Comparison of ENCODE assay signal across 18 cellular contexts in the genomic region with DNA sequence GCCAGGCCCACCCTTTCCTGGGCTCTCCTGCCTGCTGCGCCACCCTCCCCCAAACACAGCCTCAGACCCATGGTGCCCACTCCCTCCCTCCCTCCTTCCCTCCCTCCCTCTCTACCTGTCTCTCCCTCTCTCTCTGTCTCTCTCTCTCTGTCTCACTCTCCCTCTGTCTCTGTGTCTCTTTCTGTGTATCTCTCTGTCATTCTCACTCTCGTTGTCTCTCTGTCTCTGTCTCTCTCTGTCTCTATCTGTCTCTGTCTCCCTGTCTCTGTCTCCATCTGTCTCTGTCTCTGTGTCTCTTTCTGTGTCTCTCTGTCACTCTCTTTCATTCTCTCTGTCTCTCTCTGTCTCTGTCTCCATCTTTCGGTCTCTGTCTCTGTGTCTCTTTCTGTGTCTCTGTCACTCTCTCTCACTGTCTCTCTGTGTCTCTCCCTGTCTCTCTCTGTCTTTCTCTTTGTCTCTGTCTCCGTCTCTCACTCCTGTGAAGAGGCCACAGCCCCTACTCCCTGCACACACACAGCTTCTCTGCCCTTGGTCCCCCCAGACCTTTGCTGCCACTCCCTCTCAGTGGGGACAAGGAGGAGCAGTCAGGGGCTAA. TPM values are rescaled to one million over a fixed set of nuclear protein-coding genes. Genes with fewer than 3 reads are reported as not detected.
DNase-seq lines count a peak whose midpoint lies in the region; ATAC-seq and TF ChIP-seq lines count a peak whose summit lies in the region.
"Had no signal": no experiment of that assay in that cellular context is flagged by ENCODE, and none has a peak within 500 bp of the region (broad histone marks: within the 10 kb centered on the region; RNA-seq: fewer than 3 reads in every experiment).

No MANE protein-coding gene starts in this region.

- DNase-seq in Caco-2 = no peak
- no peak for DNase-seq in Panc1 (ENCODE audit: low read depth, low spot score)
- no peak for DNase-seq in smooth muscle cell (lab: John Stamatoyannopoulos, UW; ENCODE audit: unreplicated experiment)
- no peak for DNase-seq in NCI-H446 treated with DMSO at 0.1 percent for 48 hours (lab: John Stamatoyannopoulos, UW)
- DNase-seq in activated CD8-positive, alpha-beta memory T cell treated with anti-CD3 and anti-CD28 coated beads for 24 hours = no peak
- DNase-seq: activated CD4-positive, alpha-beta memory T cell treated with anti-CD3 and anti-CD28 coated beads for 36 hours; activated naive CD4-positive, alpha-beta T cell treated with anti-CD3 and anti-CD28 coated beads for 36 hours; activated T-cell treated with anti-CD3 and anti-CD28 coated beads for 4 hours; left ventricle myocardium inferior; T-helper 2 cell had no signal

- no peaks in the 10 kb centered on the region for H4K20me1 ChIP-seq in smooth muscle cell (ENCODE audit: low read depth)

- peak overlapping the region; percentile 39; the same call in 1 of the 2 replicates for H3K27ac ChIP-seq in Panc1 (ENCODE audit: low read length)
- H3K27ac ChIP-seq in gastroesophageal sphincter = peak overlapping the region in 3 of 4 donors; percentile 51 to 70 (median 62)
- no peak overlapping the region for H3K27ac ChIP-seq in smooth muscle cell (ENCODE audit: low read depth)
- H3K27ac ChIP-seq: left ventricle myocardium inferior, suprapubic skin had no signal

- no peaks in the 10 kb centered on the region for H3K27me3 ChIP-seq in Caco-2 (replicated peaks; ENCODE audit: control insufficient read depth, insufficient read depth, low read length)
- H3K27me3 ChIP-seq in Panc1 (ENCODE audit: control insufficient read depth, insufficient read depth, low read length) = no peaks in the 10 kb centered on the region
- no peaks in the 10 kb centered on the region for H3K27me3 ChIP-seq in gastroesophageal sphincter
- H3K27me3 ChIP-seq in smooth muscle cell (ENCODE audit: low read depth) = no peaks in the 10 kb centered on the region
- H3K27me3 ChIP-seq: heart left ventricle, suprapubic skin had no signal

- H3K27me3 Mint-ChIP-seq in Caco-2 (ENCODE audit: insufficient read depth, unreplicated experiment) = no peaks in the 10 kb centered on the region
- H3K27me3 Mint-ChIP-seq: activated CD4-positive, alpha-beta memory T cell treated with anti-CD3 and anti-CD28 coated beads for 36 hours had no signal

- H3K9me3 Mint-ChIP-seq in Caco-2 (ENCODE audit: unreplicated experiment) = no peaks in the 10 kb centered on the region
- H3K9me3 Mint-ChIP-seq: activated CD4-positive, alpha-beta memory T cell treated with anti-CD3 and anti-CD28 coated beads for 36 hours; activated naive CD4-positive, alpha-beta T cell treated with anti-CD3 and anti-CD28 coated beads for 36 hours; WTC11 had no signal

- intact Hi-C loops in Caco-2 (cut with micrococcal nuclease; ENCODE audit: unreplicated experiment) = no loop called here
- intact Hi-C loops in Panc1 (cut with micrococcal nuclease; ENCODE audit: unreplicated experiment) = no loop called here

- H3K9ac ChIP-seq in smooth muscle cell (ENCODE audit: low read depth) = no peak overlapping the region

- no peak for TF ChIP-seq POLR2A in gastroesophageal sphincter (IDR thresholded peaks at IDR 0.05)

- POLR2A ChIA-PET in Caco-2 (lab: Charles Lee) (no interaction called here), Panc1 (lab: Charles Lee) (interaction anchor here (0.7 kb wide), 1 partner anchor 22 kb away, joined by 5 read pairs; no protein-coding TSS in a partner anchor)

- in situ Hi-C loops in Panc1 (cut with HindIII; ENCODE audit: low pct_unique_long_range_greater_than_20kb, low sequenced_read_pairs) = no loop called here

- CTCF ChIA-PET in Caco-2 (lab: Charles Lee) (interaction anchor here (0.6 kb wide), 1 partner anchor 96 kb away, joined by 3 read pairs; no protein-coding TSS in a partner anchor), Panc1 (lab: Charles Lee) (no interaction called here)

- no peaks in the 10 kb centered on the region for H3K79me2 ChIP-seq in smooth muscle cell (ENCODE audit: low read depth)

- H3K4me1 Mint-ChIP-seq in Caco-2 (ENCODE audit: low read depth, unreplicated experiment) = peaks cover 27% of the 10 kb centered on the region

- peaks cover 49% of the 10 kb centered on the region for H3K4me1 ChIP-seq in Caco-2
- peaks cover 7% of the 10 kb centered on the region; the same call in 1 of the 2 replicates for H3K4me1 ChIP-seq in Panc1 (ENCODE audit: control insufficient read depth, insufficient read depth, low read length)
- peaks cover 0 to 31% (median 10%) of the 10 kb centered on the region in 3 donors for H3K4me1 ChIP-seq in gastroesophageal sphincter
- peaks cover 7% of the 10 kb centered on the region for H3K4me1 ChIP-seq in smooth muscle cell (ENCODE audit: low read depth)
- H3K4me1 ChIP-seq: left ventricle myocardium inferior had no signal

- H3K36me3 Mint-ChIP-seq in Caco-2 (ENCODE audit: insufficient read depth, unreplicated experiment) = peaks cover 16% of the 10 kb centered on the region
- H3K36me3 Mint-ChIP-seq: activated CD4-positive, alpha-beta memory T cell treated with anti-CD3 and anti-CD28 coated beads for 36 hours; WTC11 had no signal

- TF ChIP-seq CTCF in Caco-2 (IDR thresholded peaks at IDR 0.05; ENCODE audit: insufficient read depth in 1 of 2, low read depth in 1 of 2, low read length in 1 of 2, severe bottlenecking in 1 of 2, unreplicated experiment in 1 of 2) (no peak), Panc1 (IDR thresholded peaks at IDR 0.05) (no peak), gastroesophageal sphincter (IDR thresholded peaks at IDR 0.05) (no peak), smooth muscle cell (IDR thresholded peaks at IDR 0.05; ENCODE audit: borderline replicate concordance, insufficient read depth, poor library complexity, severe bottlenecking) (no peak)

- peak overlapping the region; percentile 1 for H3K4me3 Mint-ChIP-seq in Caco-2 (ENCODE audit: unreplicated experiment)
- H3K4me3 Mint-ChIP-seq: activated CD4-positive, alpha-beta memory T cell treated with anti-CD3 and anti-CD28 coated beads for 36 hours; activated naive CD4-positive, alpha-beta T cell treated with anti-CD3 and anti-CD28 coated beads for 36 hours; WTC11 had no signal

- H3K36me3 ChIP-seq in Caco-2 (ENCODE audit: control insufficient read depth, insufficient read depth, low read length) (no peaks in the 10 kb centered on the region), Panc1 (ENCODE audit: control insufficient read depth, insufficient read depth, low read length) (no peaks in the 10 kb centered on the region), gastroesophageal sphincter (no peaks in the 10 kb centered on the region), smooth muscle cell (ENCODE audit: low read depth) (no peaks in the 10 kb centered on the region)
- H3K36me3 ChIP-seq: heart left ventricle, left ventricle myocardium inferior, suprapubic skin had no signal

- H3K4me2 ChIP-seq in smooth muscle cell = no peak overlapping the region

- peak overlapping the region; percentile 87 for H2AFZ ChIP-seq in smooth muscle cell (ENCODE audit: low read depth)

- no peak; the same call in none of the 2 replicates for ATAC-seq in Panc1
- no peak for ATAC-seq in gastroesophageal sphincter
- ATAC-seq in GM21786 (IDR thresholded peaks at IDR 0.05; ENCODE audit: unreplicated experiment) = no peak
- ATAC-seq: mucosa of descending colon had no signal

- H3K9me3 ChIP-seq in Caco-2 (peaks cover 11% of the 10 kb centered on the region), Panc1 (ENCODE audit: control insufficient read depth, insufficient read depth, low read depth, low read length) (no peaks in the 10 kb centered on the region), gastroesophageal sphincter (peaks cover 0 to 7% (median 0%) of the 10 kb centered on the region in 3 donors), smooth muscle cell (replicated peaks; ENCODE audit: low read depth) (no peaks in the 10 kb centered on the region)
- H3K9me3 ChIP-seq: mucosa of descending colon, suprapubic skin had no signal

- H3K4me3 ChIP-seq in Caco-2 (ENCODE audit: low read depth, low read length) = no peak overlapping the region
- H3K4me3 ChIP-seq in Panc1 (ENCODE audit: low read depth in 2 of 2, low read length in 2 of 2) = no peak overlapping the region
- H3K4me3 ChIP-seq in gastroesophageal sphincter = no peak overlapping the region
- no peak overlapping the region for H3K4me3 ChIP-seq in smooth muscle cell
- H3K4me3 ChIP-seq: heart left ventricle, left ventricle myocardium inferior, mucosa of descending colon, suprapubic skin had no signal

- no peak for TF ChIP-seq EP300 in gastroesophageal sphincter (IDR thresholded peaks at IDR 0.05)

- H3K27ac Mint-ChIP-seq in Caco-2 (ENCODE audit: unreplicated experiment) = peak overlapping the region; percentile 79
- H3K27ac Mint-ChIP-seq: activated CD4-positive, alpha-beta memory T cell treated with anti-CD3 and anti-CD28 coated beads for 36 hours; activated naive CD4-positive, alpha-beta T cell treated with anti-CD3 and anti-CD28 coated beads for 36 hours; WTC11 had no signal

- BruUV-seq in Caco-2 (replicated peaks; lab: Mats Ljungman, UMichigan) (no TSS peak), Panc1 (replicated peaks; lab: Mats Ljungman, UMichigan) (no TSS peak)

- H3F3A ChIP-seq in smooth muscle cell (ENCODE audit: low read depth) = peaks cover 2% of the 10 kb centered on the region

- 90 to 92% methylated on average over 2 to 4 of the region's 4 CpGs for WGBS in gastroesophageal sphincter (ENCODE audit: low coverage in 1 of 2), 2 donors
- 92% methylated on average over 3 of the region's 4 CpGs for WGBS in smooth muscle cell (ENCODE audit: low lambda C conversion rate)

RNA-seq across cellular contexts. Expression of a gene that starts 51.5 kb away (rescaled TPM):
- total RNA-seq in Caco-2 (2022) (0.18 TPM in 1 of 2 replicates, not detected in the other), Panc1 (2021; ENCODE audit: unreplicated experiment) (not detected), gastroesophageal sphincter (10 to 100 TPM in 1 of 4 donors, 1 to 10 TPM in 1, under 1 TPM in 1, not detected in 1; 0.13 to 19.4 (median 1.9) TPM), smooth muscle cell (0.04 and 0.49 TPM in 2 replicates)
- not detected for polyA plus RNA-seq in Panc1 (2012; ENCODE audit: insufficient read length)
- polyA plus RNA-seq in smooth muscle cell = 0.20 TPM in 1 of 2 replicates, not detected in the other
- total RNA-seq: activated CD4-positive, alpha-beta memory T cell treated with anti-CD3 and anti-CD28 coated beads for 36 hours; activated naive CD4-positive, alpha-beta T cell treated with anti-CD3 and anti-CD28 coated beads for 36 hours; heart left ventricle; HT-29; left ventricle myocardium inferior; renal cortical epithelial cell; WTC11 had no signal
